17 cellular contexts compared by ENCODE assay signal in genomic region chr3:149582395-149582794, GRCh38.
DNase-seq lines count a peak whose midpoint lies in the region; ATAC-seq and TF ChIP-seq lines count a peak whose summit lies in the region.
"Had no signal": no experiment of that assay in that cellular context is flagged by ENCODE, and none has a peak within 500 bp of the region (broad histone marks: within the 10 kb centered on the region; RNA-seq: fewer than 3 reads in every experiment).

No MANE protein-coding gene starts in this region.

- TF ChIP-seq CTCF in right atrium auricular region (IDR thresholded peaks at IDR 0.05) (no peak), chondrocyte (IDR thresholded peaks at IDR 0.05) (no peak), osteocyte (IDR thresholded peaks at IDR 0.05) (no peak)

- H3K27me3 Mint-ChIP-seq in chondrocyte (ENCODE audit: low read depth) (no peaks in the 10 kb centered on the region), osteocyte (ENCODE audit: unreplicated experiment) (no peaks in the 10 kb centered on the region)
- H3K27me3 Mint-ChIP-seq in activated T-helper 2 cell treated with anti-CD3 and anti-CD28 coated beads, Interferon-gamma antibody, Interleukin-2, Interleukin-4, amounts not matched to agents 10 μg/mL and 5 μg/mL and 100 μg/mL, durations not matched to agents 14 hours and 24 hours and 36 hours (ENCODE audit: low read depth) = peaks cover 21% of the 10 kb centered on the region

- no peak overlapping the region for H3K4me3 Mint-ChIP-seq in chondrocyte (ENCODE audit: unreplicated experiment)
- no peak overlapping the region for H3K4me3 Mint-ChIP-seq in osteocyte (ENCODE audit: unreplicated experiment)
- no peak overlapping the region for H3K4me3 Mint-ChIP-seq in activated T-helper 2 cell treated with anti-CD3 and anti-CD28 coated beads, Interferon-gamma antibody, Interleukin-2, Interleukin-4, amounts not matched to agents 10 μg/mL and 5 μg/mL and 100 μg/mL, durations not matched to agents 14 hours and 24 hours and 36 hours (ENCODE audit: low read depth)
- H3K4me3 Mint-ChIP-seq: T-cell had no signal

- H3K36me3 Mint-ChIP-seq in chondrocyte (ENCODE audit: low read depth) (no peaks in the 10 kb centered on the region), osteocyte (ENCODE audit: unreplicated experiment) (no peaks in the 10 kb centered on the region)
- H3K36me3 Mint-ChIP-seq in activated T-helper 2 cell treated with anti-CD3 and anti-CD28 coated beads, Interferon-gamma antibody, Interleukin-2, Interleukin-4, amounts not matched to agents 10 μg/mL and 5 μg/mL and 100 μg/mL, durations not matched to agents 14 hours and 24 hours and 36 hours (ENCODE audit: low read depth) = no peaks in the 10 kb centered on the region
- H3K36me3 Mint-ChIP-seq: T-cell had no signal

- H3K4me3 ChIP-seq in right atrium auricular region = no peak overlapping the region
- H3K4me3 ChIP-seq in aorta (ENCODE audit: low read length in 2 of 2) = no peak overlapping the region
- H3K4me3 ChIP-seq: BLaER1 treated with 17β-estradiol and CSF1 and Interleukin-3, amounts not matched to agents 10 nM and 100 nM; pancreas had no signal

- H3K4me1 ChIP-seq in right atrium auricular region (peaks cover 0 to 87% of the 10 kb centered on the region in 2 donors), aorta (ENCODE audit: control insufficient read depth in 1 of 2, insufficient read depth in 2 of 2, low read length in 2 of 2) (peaks cover 2 to 30% of the 10 kb centered on the region in 2 donors)

- H3K27ac ChIP-seq in right atrium auricular region (peak overlapping the region; percentile 17 to 41), aorta (ENCODE audit: low read depth in 1 of 2, low read length in 2 of 2) (no peak overlapping the region)

- ATAC-seq in Right ventricle myocardium inferior (no peak), aorta (ENCODE audit: low FRiP score) (no peak), GM21786 (IDR thresholded peaks at IDR 0.05; ENCODE audit: unreplicated experiment) (no peak)
- ATAC-seq: T-cell had no signal

- H3K9me3 ChIP-seq in right atrium auricular region (no peaks in the 10 kb centered on the region), aorta (ENCODE audit: control insufficient read depth, low read length) (no peaks in the 10 kb centered on the region)
- H3K9me3 ChIP-seq: BLaER1 treated with 17β-estradiol and CSF1 and Interleukin-3, amounts not matched to agents 10 nM and 100 nM; pancreas had no signal

- H3K27ac Mint-ChIP-seq in chondrocyte (ENCODE audit: unreplicated experiment) (peak overlapping the region; percentile 96), osteocyte (ENCODE audit: unreplicated experiment) (peak overlapping the region; percentile 95)
- H3K27ac Mint-ChIP-seq in activated T-helper 2 cell treated with anti-CD3 and anti-CD28 coated beads, Interferon-gamma antibody, Interleukin-2, Interleukin-4, amounts not matched to agents 10 μg/mL and 5 μg/mL and 100 μg/mL, durations not matched to agents 14 hours and 24 hours and 36 hours = no peak overlapping the region
- H3K27ac Mint-ChIP-seq: T-cell had no signal

- H3K27me3 ChIP-seq in right atrium auricular region = no peaks in the 10 kb centered on the region
- no peaks in the 10 kb centered on the region for H3K27me3 ChIP-seq in aorta (ENCODE audit: control insufficient read depth in 1 of 2, insufficient read depth in 2 of 2, low read length in 1 of 2)
- H3K27me3 ChIP-seq: pancreas had no signal

- intact Hi-C loops in Right ventricle myocardium inferior (cut with DNase I) (loop anchor here (5.0 kb wide), 1 partner anchor 40 kb away; no protein-coding TSS in a partner anchor), aorta (cut with DNase I) (loop anchor here (5.0 kb wide), 2 partner anchors 35 kb away; no protein-coding TSS in a partner anchor)
- intact Hi-C loops in activated T-helper 2 cell treated with anti-CD3 and anti-CD28 coated beads, Interferon-gamma antibody, Interleukin-2, Interleukin-4, amounts not matched to agents 10 μg/mL and 5 μg/mL and 100 μg/mL, durations not matched to agents 14 hours and 24 hours and 36 hours (cut with micrococcal nuclease) = no loop called here

- no peaks in the 10 kb centered on the region for H3K36me3 ChIP-seq in right atrium auricular region
- no peaks in the 10 kb centered on the region for H3K36me3 ChIP-seq in aorta (ENCODE audit: control insufficient read depth in 1 of 2, insufficient read depth in 2 of 2, low read length in 1 of 2)
- H3K36me3 ChIP-seq: BLaER1 treated with 17β-estradiol and CSF1 and Interleukin-3, amounts not matched to agents 10 nM and 100 nM; pancreas had no signal

- H3K4me1 Mint-ChIP-seq in chondrocyte (ENCODE audit: low read depth) = peaks cover 86% of the 10 kb centered on the region
- H3K4me1 Mint-ChIP-seq in osteocyte (ENCODE audit: unreplicated experiment) = peaks cover 72% of the 10 kb centered on the region
- H3K4me1 Mint-ChIP-seq in activated T-helper 2 cell treated with anti-CD3 and anti-CD28 coated beads, Interferon-gamma antibody, Interleukin-2, Interleukin-4, amounts not matched to agents 10 μg/mL and 5 μg/mL and 100 μg/mL, durations not matched to agents 14 hours and 24 hours and 36 hours (ENCODE audit: low read depth) = peaks cover 29% of the 10 kb centered on the region

- no peaks in the 10 kb centered on the region for H3K9me3 Mint-ChIP-seq in chondrocyte (ENCODE audit: low read depth)
- H3K9me3 Mint-ChIP-seq in osteocyte (ENCODE audit: unreplicated experiment) = no peaks in the 10 kb centered on the region
- H3K9me3 Mint-ChIP-seq in activated T-helper 2 cell treated with anti-CD3 and anti-CD28 coated beads, Interferon-gamma antibody, Interleukin-2, Interleukin-4, amounts not matched to agents 10 μg/mL and 5 μg/mL and 100 μg/mL, durations not matched to agents 14 hours and 24 hours and 36 hours = no peaks in the 10 kb centered on the region
- H3K9me3 Mint-ChIP-seq: T-cell had no signal

- DNase-seq in right atrium auricular region (ENCODE audit: low spot score) (no peak), Right ventricle myocardium inferior (ENCODE audit: missing footprints) (no peak), chondrocyte (ENCODE audit: low spot score) (no peak), osteocyte (ENCODE audit: extremely low spot score, unreplicated experiment) (no peak), aorta (no peak)
- no peak for DNase-seq in activated T-helper 2 cell treated with anti-CD3 and anti-CD28 coated beads, Interferon-gamma antibody, Interleukin-2, Interleukin-4, amounts not matched to agents 10 μg/mL and 5 μg/mL and 100 μg/mL, durations not matched to agents 14 hours and 24 hours and 36 hours (ENCODE audit: low spot score)
- DNase-seq in activated CD4-positive, alpha-beta T cell treated with anti-CD3 and anti-CD28 coated beads for 4 hours = no peak
- DNase-seq: activated CD4-positive, alpha-beta T cell treated with anti-CD3 and anti-CD28 coated beads, Interleukin-2, amount 50 U/mL, for 48 hours; activated naive CD4-positive, alpha-beta T cell; activated T-cell treated with anti-CD3 and anti-CD28 coated beads for 4 hours; cortex of kidney; GF-D8; stimulated activated CD4-positive, alpha-beta T cell treated with anti-CD3 and anti-CD28 coated beads, Interleukin-4, amount 100 ng/mL, for 4 hours; T-cell had no signal

- WGBS in aorta, 2 donors = 47 to 56% methylated on average over 7 of the region's 7 CpGs

Comparison
In these comparisons a context has a peak if more than half of its experiments do, and no peak if none do; other contexts are left out.
1. H3K27ac ChIP-seq: peak in right atrium auricular region (2 of 2); none in aorta (0 of 2).